Comparison of ENCODE assay signal across 3 cellular contexts in the genomic region with DNA sequence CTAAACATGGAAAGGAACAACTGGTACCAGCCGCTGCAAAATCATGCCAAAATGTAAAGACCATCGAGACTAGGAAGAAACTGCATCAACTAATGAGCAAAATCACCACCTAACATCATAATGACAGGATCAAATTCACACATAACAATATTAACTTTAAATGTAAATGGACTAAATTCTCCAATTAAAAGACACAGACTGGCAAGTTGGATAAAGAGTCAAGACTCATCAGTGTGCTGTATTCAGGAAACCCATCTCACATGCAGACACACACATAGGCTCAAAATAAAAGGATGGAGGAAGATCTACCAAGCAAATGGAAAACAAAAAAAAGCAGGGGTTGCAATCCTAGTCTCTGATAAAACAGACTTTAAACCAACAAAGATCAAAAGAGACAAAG.
A peak's percentile ranks its signal among the peaks of the same experiment; 100 is the strongest.
DNase-seq lines count a peak whose midpoint lies in the region; ATAC-seq, FAIRE-seq and TF ChIP-seq lines count a peak whose summit lies in the region.
"Not testable (repeated sequence)": the region's sequence is repeated elsewhere in the genome, so short reads cannot be mapped to it uniquely, and the experiment has no call there.

No MANE protein-coding gene starts in this region.

- not testable (repeated sequence) for H3K9ac ChIP-seq in GM12878 (ENCODE audit: control insufficient read depth, insufficient read depth, low read length); K562 (ENCODE audit: insufficient read depth in 1 of 2, low read depth in 2 of 2, low read length in 2 of 2)

- not testable (repeated sequence) for H3K4me2 ChIP-seq in GM12878 (ENCODE audit: control insufficient read depth, insufficient read depth); K562 (ENCODE audit: insufficient read depth, low read length)

- ATAC-seq in GM12878, K562: not testable (repeated sequence)

- TF ChIP-seq POLR2A in GM12878 (IDR thresholded peaks at IDR 0.05; ENCODE audit: low read depth, low read length); K562 (conservative IDR thresholded peaks at IDR 0.05): not testable (repeated sequence)

- RAD21 ChIA-PET in GM12878 (lab: Charles Lee; ENCODE audit: unreplicated experiment): not testable (repeated sequence)

- H3K9me1 ChIP-seq in K562 (ENCODE audit: control insufficient read depth, insufficient read depth, low read length): not testable (repeated sequence)

- not testable (repeated sequence) for TF ChIP-seq EP300 in GM12878 (IDR thresholded peaks at IDR 0.05; ENCODE audit: borderline replicate concordance in 1 of 2, control insufficient read depth in 1 of 2, low read depth in 2 of 2, low read length in 2 of 2); K562 (IDR thresholded peaks at IDR 0.05; ENCODE audit: low read length)

- not testable (repeated sequence) for FAIRE-seq in GM12878 (lab: Jason Lieb, UNC); K562 (lab: Jason Lieb, UNC)

- not testable (repeated sequence) for TF ChIP-seq CTCF in HEK293 (tag by site-specific recombination; IDR thresholded peaks at IDR 0.05); GM12878 (IDR thresholded peaks at IDR 0.05 in 2 of 3, conservative IDR thresholded peaks at IDR 0.05 in 1 of 3; ENCODE audit: control insufficient read depth in 2 of 3, extremely low read depth in 1 of 3, insufficient read depth in 1 of 3, low read depth in 3 of 3, low read length in 3 of 3); K562 (IDR thresholded peaks at IDR 0.05 in 2 of 3, conservative IDR thresholded peaks at IDR 0.05 in 1 of 3; ENCODE audit: insufficient read depth in 2 of 3, low read depth in 1 of 3, low read length in 3 of 3)

- H3K79me2 ChIP-seq in GM12878 (ENCODE audit: control insufficient read depth, insufficient read depth, low read length) (peaks cover 20% of the 10 kb centered on the region), K562 (ENCODE audit: control insufficient read depth, insufficient read depth, low read length) (peaks cover 36% of the 10 kb centered on the region)

- intact Hi-C loops in GM12878 (cut with micrococcal nuclease; ENCODE audit: unreplicated experiment): not testable (repeated sequence)
- intact Hi-C loops in K562 (cut with micrococcal nuclease): loop anchor here (10.0 kb wide), 1 partner anchor 57 kb away; no protein-coding TSS in a partner anchor

- 56% methylated on average over 2 of the region's 2 CpGs for WGBS in GM12878 (ENCODE audit: insufficient coverage, insufficient replicate concordance, low lambda C conversion rate, missing lambda C conversion rate)
- WGBS in K562 (ENCODE audit: insufficient coverage, low coverage, missing lambda C conversion rate): 55% methylated on average over 2 of the region's 2 CpGs

- TF ChIP-seq RAD21 in GM12878 (IDR thresholded peaks at IDR 0.05; ENCODE audit: insufficient read depth, low read depth, low read length); K562 (CRISPR knock-in tag; conservative IDR thresholded peaks at IDR 0.05 in 1 of 2, IDR thresholded peaks at IDR 0.05 in 1 of 2): not testable (repeated sequence)

- DNase-seq in GM12878 (ENCODE audit: low read depth, low spot score); K562 (ENCODE audit: extremely low read depth in 1 of 4, low spot score in 3 of 4): not testable (repeated sequence)

- in situ Hi-C loops in GM12878 (cut with MboI); K562 (cut with MboI): not testable (repeated sequence)

- H3K4me3 ChIP-seq in HEK293 (ENCODE audit: low read depth, low read length); GM12878; K562: not testable (repeated sequence)

- CTCF ChIA-PET in HEK293 (lab: Yijun Ruan, JAX); GM12878 (lab: Yijun Ruan, JAX); K562 (lab: Yijun Ruan, JAX; ENCODE audit: low intra/inter-chr PET ratio): not testable (repeated sequence)

- TSS peak; percentile 44 for BruUV-seq in GM12878 (replicated peaks; lab: Mats Ljungman, UMichigan)
- not testable (repeated sequence) for BruUV-seq in K562 (replicated peaks; lab: Mats Ljungman, UMichigan)

- H3K27me3 ChIP-seq in GM12878 (replicated peaks in 1 of 2; ENCODE audit: control insufficient read depth in 2 of 2, insufficient read depth in 2 of 2, low read length in 1 of 2); K562 (ENCODE audit: control insufficient read depth in 2 of 2, insufficient read depth in 2 of 2, low read length in 2 of 2): not testable (repeated sequence)

- not testable (repeated sequence) for H3K36me3 ChIP-seq in HEK293 (ENCODE audit: control insufficient read depth in 2 of 2, insufficient read depth in 1 of 2, low read length in 2 of 2); GM12878 (ENCODE audit: control insufficient read depth in 2 of 2, insufficient read depth in 2 of 2, low read length in 1 of 2)
- H3K36me3 ChIP-seq in K562 (ENCODE audit: control insufficient read depth, insufficient read depth, low read length): peaks cover 13% of the 10 kb centered on the region; the same call in 2 of the 3 replicates

- SMC1A ChIA-PET in GM12878 (lab: Charles Lee; ENCODE audit: uncharacterized antibody, unreplicated experiment): not testable (repeated sequence)

- H3K4me1 ChIP-seq in HEK293 (ENCODE audit: control insufficient read depth, insufficient read depth, low read length); K562 (replicated peaks in 1 of 2; ENCODE audit: control insufficient read depth in 2 of 2, insufficient read depth in 2 of 2, low read length in 2 of 2): not testable (repeated sequence)
- peaks cover 18% of the 10 kb centered on the region for H3K4me1 ChIP-seq in GM12878 (ENCODE audit: control insufficient read depth, insufficient read depth, low read length)

- POLR2A ChIA-PET in HEK293 (lab: Yijun Ruan, JAX); GM12878 (lab: Charles Lee); K562 (lab: Yijun Ruan, JAX): not testable (repeated sequence)

- not testable (repeated sequence) for H3K9me3 ChIP-seq in HEK293 (ENCODE audit: control insufficient read depth, insufficient read depth, low read depth, low read length); GM12878 (replicated peaks; ENCODE audit: control insufficient read depth, insufficient read depth, low read length); K562 (replicated peaks; ENCODE audit: control insufficient read depth, insufficient read depth, low read depth, low read length)

- H4K20me1 ChIP-seq in GM12878 (ENCODE audit: control insufficient read depth, insufficient read depth); K562 (replicated peaks; ENCODE audit: control insufficient read depth, insufficient read depth, low read length): not testable (repeated sequence)

- H2AFZ ChIP-seq in GM12878 (ENCODE audit: control insufficient read depth, low read depth, low read length); K562 (ENCODE audit: low read depth, low read length): not testable (repeated sequence)

- not testable (repeated sequence) for H3K27ac ChIP-seq in HEK293 (ENCODE audit: extremely low read depth, low read depth, low read length); GM12878 (ENCODE audit: control insufficient read depth, insufficient read depth); K562 (ENCODE audit: extremely low read depth, low read depth, low read length)

TF ChIP-seq in HEK293, 187 proteins besides CTCF, POLR2A, EP300 and RAD21:
- peak; percentile 38 for TF ChIP-seq ZNF529 (tag by site-specific recombination; IDR thresholded peaks at IDR 0.05; ENCODE audit: insufficient replicate concordance)
- 0 out of 2 replicates have a peak, but pooled peaks have one; percentile 34 for TF ChIP-seq ZNF558 (tag by site-specific recombination; IDR thresholded peaks at IDR 0.05)
TF ChIP-seq in HEK293: peak in this region for 2; not testable (repeated sequence) for 185.

TF ChIP-seq in K562, 482 proteins besides CTCF, POLR2A, EP300 and RAD21:
- peak; percentile 73; the same call in 1 of the 2 replicates for TF ChIP-seq ZNF354B (CRISPR knock-in tag; IDR thresholded peaks at IDR 0.05)
- TF ChIP-seq ZNF507 (tag; conservative IDR thresholded peaks at IDR 0.05): peak; percentile 84
